8 cellular contexts compared by ENCODE assay signal in genomic region chr10:49941447-49942338, GRCh38. TPM values are rescaled to one million over a fixed set of nuclear protein-coding genes. Genes with fewer than 3 reads are reported as not detected.
DNase-seq lines count a peak whose midpoint lies in the region; ATAC-seq, FAIRE-seq and TF ChIP-seq lines count a peak whose summit lies in the region.
"Not testable (repeated sequence)": the region's sequence is repeated elsewhere in the genome, so short reads cannot be mapped to it uniquely, and the experiment has no call there.

TSS of gene PARG (minus strand) at chr10:49942027. CDS start at chr10:49941725, 302 bp downstream.
TSS of gene TIMM23B (plus strand) at chr10:49942053. CDS start at chr10:49942195, 142 bp downstream.

- H3K9me3 ChIP-seq in pancreas, testis: not testable (repeated sequence)

- DNase-seq in GM12865 (ENCODE audit: low read depth) = peak; percentile 85
- peak; percentile 8 for DNase-seq in NCI-H1105 treated with DMSO at 0.1 percent for 48 hours (lab: John Stamatoyannopoulos, UW)
- peak; percentile 66 to 87 (median 75) for DNase-seq in T-cell
- peak; percentile 47 for DNase-seq in activated naive CD8-positive, alpha-beta T cell treated with anti-CD3 and anti-CD28 coated beads, Interleukin-2, amount 50 U/mL, for 16 hours (ENCODE audit: low read depth, low spot score)
- peak; percentile 91 for DNase-seq in Right ventricle myocardium inferior (ENCODE audit: missing footprints)
- DNase-seq in pancreas = peak; percentile 63 to 89 (median 74)
- DNase-seq in testis = peak; percentile 86

- not testable (repeated sequence) for TF ChIP-seq CTCF in GM12865 (IDR thresholded peaks at IDR 0.05; ENCODE audit: insufficient read depth, low read depth, low read length, missing control alignments); pancreas (IDR thresholded peaks at IDR 0.05); testis (IDR thresholded peaks at IDR 0.05)

- ATAC-seq in HG02678 (IDR thresholded peaks at IDR 0.05; ENCODE audit: unreplicated experiment) = peak; percentile 75
- ATAC-seq in T-cell (replicated peaks in 1 of 4) = peak; percentile 86 to 88 (median 88)
- ATAC-seq in Right ventricle myocardium inferior = peak; percentile 93
- ATAC-seq in pancreas = peak; percentile 98 to 99 (median 98)

- H3K27ac Mint-ChIP-seq in T-cell = peak within 1 kb of the TSS; percentile 92 to 97

- TF ChIP-seq POLR2A in testis (IDR thresholded peaks at IDR 0.05) = not testable (repeated sequence)

- H3K9me3 Mint-ChIP-seq in T-cell = not testable (repeated sequence)

- H3K27ac ChIP-seq in pancreas (peak within 1 kb of the TSS; percentile 20 to 55 (median 36)), testis (peak within 1 kb of the TSS; percentile 14 to 61)

- H3K36me3 ChIP-seq in pancreas; testis (ENCODE audit: low read depth, missing control alignments): not testable (repeated sequence)

- not testable (repeated sequence) for H3K27me3 Mint-ChIP-seq in T-cell

- CTCF ChIA-PET in T-cell (lab: Charles Lee) = not testable (repeated sequence)

- H3K27me3 ChIP-seq in pancreas, testis: not testable (repeated sequence)

- H3K4me3 ChIP-seq in GM12865 (ENCODE audit: low read depth, low read length) = peak within 1 kb of the TSS; percentile 93
- peak within 1 kb of the TSS; percentile 77 to 96 (median 91) for H3K4me3 ChIP-seq in pancreas
- peak within 1 kb of the TSS; percentile 87 to 88 for H3K4me3 ChIP-seq in testis

- H3K36me3 Mint-ChIP-seq in T-cell = not testable (repeated sequence)

- peaks cover 40 to 47% (median 44%) of the 10 kb centered on the region in 3 donors for H3K4me1 Mint-ChIP-seq in T-cell

- FAIRE-seq in pancreas (lab: Jason Lieb, UNC) = not testable (repeated sequence)

- WGBS in pancreas, 2 donors = 0% methylated on average over 72 to 81 of the region's 81 CpGs
- WGBS in testis, 2 donors = 0% methylated on average over 17 to 46 of the region's 81 CpGs

- intact Hi-C loops in Right ventricle myocardium inferior (cut with DNase I); pancreas (cut with DNase I); testis (cut with DNase I; ENCODE audit: low total_unique reads): not testable (repeated sequence)

- H3K4me1 ChIP-seq in pancreas, testis: not testable (repeated sequence)

- POLR2A ChIA-PET in T-cell (lab: Charles Lee) = not testable (repeated sequence)

- H3K4me3 Mint-ChIP-seq in T-cell = peak within 1 kb of the TSS; percentile 99 to 100 (median 100)

RNA-seq across cellular contexts. Expression of gene PARG, which starts in this region (rescaled TPM):
- total RNA-seq in T-cell = 10 to 100 TPM; 30.2 to 34.8 (median 32.8) TPM
- 20.4 TPM for total RNA-seq in Right ventricle myocardium inferior
- total RNA-seq in pancreas = 10 to 100 TPM in 3 of 6 donors, 1 to 10 TPM in 3; 7.1 to 14.9 (median 10.0) TPM
- polyA plus RNA-seq in pancreas = 1 to 10 TPM; 3.1 to 6.5 TPM
- 10 to 100 TPM; 39.4 to 49.4 TPM for total RNA-seq in testis
- polyA plus RNA-seq in testis (ENCODE audit: insufficient read depth, low read depth, low replicate concordance) = 19.7 TPM

RNA-seq across cellular contexts. Expression of gene TIMM23B, which starts in this region (rescaled TPM):
- total RNA-seq in T-cell (10 to 100 TPM; 25.3 to 35.8 (median 28.1) TPM), Right ventricle myocardium inferior (13.6 TPM), pancreas (10 to 100 TPM in 1 of 6 donors, 1 to 10 TPM in 5; 7.2 to 10.8 (median 8.5) TPM), testis (10 to 100 TPM; 31.3 to 40.4 TPM)
- polyA plus RNA-seq in pancreas (10 to 100 TPM in 1 of 2 donors, 1 to 10 TPM in 1; 8.9 to 13.1 TPM), testis (ENCODE audit: insufficient read depth, low read depth, low replicate concordance) (15.9 TPM)

Comparison
In these comparisons a context has a peak if more than half of its experiments do, and no peak if none do; other contexts are left out.
1. Peak in every context shown above with its lines: DNase-seq, ATAC-seq, H3K4me3 ChIP-seq and H3K27ac ChIP-seq.
2. DNase-seq: peak in every context shown above with its lines; median percentile 91 in Right ventricle myocardium inferior; 86 in testis; 85 in GM12865; 75 in T-cell; 74 in pancreas; 47 in activated naive CD8-positive, alpha-beta T cell treated with anti-CD3 and anti-CD28 coated beads, Interleukin-2, amount 50 U/mL, for 16 hours; 8 in NCI-H1105 treated with DMSO at 0.1 percent for 48 hours.